ENCODE assay signal across 1 cellular context in the genomic region with DNA sequence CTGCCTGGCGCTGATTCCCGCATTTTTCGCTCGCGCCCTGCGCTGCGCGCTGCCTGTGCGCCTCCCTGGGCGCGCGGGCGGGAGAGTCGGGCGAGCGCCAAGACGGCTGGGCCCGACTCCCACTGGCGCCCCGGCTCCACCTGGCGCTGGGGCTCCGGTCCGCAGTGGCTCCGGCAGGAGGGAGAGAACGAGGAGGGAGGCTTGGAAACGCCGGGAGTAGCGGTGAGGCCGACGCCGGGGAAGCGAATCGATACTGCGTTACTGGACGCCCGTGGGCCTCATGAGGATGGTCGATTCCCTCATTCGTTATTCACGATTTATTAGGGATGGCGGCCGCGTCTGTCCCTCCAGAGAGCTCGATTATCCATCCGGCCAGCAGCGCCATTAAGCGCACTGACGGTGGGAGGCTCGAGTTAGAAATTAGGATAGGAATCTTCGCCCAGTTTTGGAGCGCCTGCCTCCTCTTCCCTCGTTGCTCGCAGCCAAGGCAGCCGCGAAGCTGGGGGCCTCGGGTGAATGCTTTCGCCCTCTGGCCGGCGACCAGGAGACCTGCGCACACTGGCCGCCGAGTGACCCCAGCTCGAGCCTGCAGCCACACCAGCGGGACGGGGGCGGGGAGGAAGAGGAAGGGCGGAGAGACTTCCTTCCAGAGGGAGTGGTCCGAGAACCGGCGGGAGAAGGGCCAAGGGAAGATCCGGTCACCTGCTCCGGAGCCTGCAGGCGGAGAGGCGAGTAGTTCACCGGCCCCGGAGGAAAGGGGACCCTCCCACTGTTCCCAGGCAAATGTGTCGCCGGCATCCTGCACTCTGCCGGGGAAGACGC.
TF ChIP-seq lines count a peak whose summit lies in the region.

No MANE protein-coding gene starts in this region.

TF ChIP-seq in HCT116, 20 proteins besides CTCF, POLR2A, EP300 and RAD21:
- TF ChIP-seq EGR1 (IDR thresholded peaks at IDR 0.05; ENCODE audit: low read depth) (peak; percentile 92), JUND (IDR thresholded peaks at IDR 0.05) (no peak), YY1 (IDR thresholded peaks at IDR 0.05; ENCODE audit: extremely low read depth, insufficient replicate concordance, low read depth, low read length) (no peak), ZFX (IDR thresholded peaks at IDR 0.05) (peak; percentile 86), EZH2phosphoT487 (IDR thresholded peaks at IDR 0.05; ENCODE audit: borderline replicate concordance) (no peak), POLR2AphosphoS5 (IDR thresholded peaks at IDR 0.05; ENCODE audit: low read depth, low read length) (peak; percentile 95), FOSL1 (IDR thresholded peaks at IDR 0.05; ENCODE audit: low read depth) (no peak), EZH2 (IDR thresholded peaks at IDR 0.05) (no peak), ZNF274 (IDR thresholded peaks at IDR 0.05; ENCODE audit: low read depth, low read length) (no peak), TCF7L2 (IDR thresholded peaks at IDR 0.05; ENCODE audit: borderline replicate concordance, extremely low read depth, insufficient read depth, insufficient read length) (peak; percentile 32), CEBPB (IDR thresholded peaks at IDR 0.05; ENCODE audit: low read depth) (no peak), SIN3A (IDR thresholded peaks at IDR 0.05; ENCODE audit: low read depth) (peak; percentile 75), ELF1 (IDR thresholded peaks at IDR 0.05; ENCODE audit: borderline replicate concordance, low read depth) (no peak), MAX (IDR thresholded peaks at IDR 0.05) (peak; percentile 83), ATF3 (IDR thresholded peaks at IDR 0.05) (no peak), SRF (IDR thresholded peaks at IDR 0.05; ENCODE audit: low read depth) (no peak), SP1 (IDR thresholded peaks at IDR 0.05; ENCODE audit: low read depth) (peak; percentile 69), CBX3 (IDR thresholded peaks at IDR 0.05; ENCODE audit: low read depth) (no peak)
- TF ChIP-seq, protein P1, sequence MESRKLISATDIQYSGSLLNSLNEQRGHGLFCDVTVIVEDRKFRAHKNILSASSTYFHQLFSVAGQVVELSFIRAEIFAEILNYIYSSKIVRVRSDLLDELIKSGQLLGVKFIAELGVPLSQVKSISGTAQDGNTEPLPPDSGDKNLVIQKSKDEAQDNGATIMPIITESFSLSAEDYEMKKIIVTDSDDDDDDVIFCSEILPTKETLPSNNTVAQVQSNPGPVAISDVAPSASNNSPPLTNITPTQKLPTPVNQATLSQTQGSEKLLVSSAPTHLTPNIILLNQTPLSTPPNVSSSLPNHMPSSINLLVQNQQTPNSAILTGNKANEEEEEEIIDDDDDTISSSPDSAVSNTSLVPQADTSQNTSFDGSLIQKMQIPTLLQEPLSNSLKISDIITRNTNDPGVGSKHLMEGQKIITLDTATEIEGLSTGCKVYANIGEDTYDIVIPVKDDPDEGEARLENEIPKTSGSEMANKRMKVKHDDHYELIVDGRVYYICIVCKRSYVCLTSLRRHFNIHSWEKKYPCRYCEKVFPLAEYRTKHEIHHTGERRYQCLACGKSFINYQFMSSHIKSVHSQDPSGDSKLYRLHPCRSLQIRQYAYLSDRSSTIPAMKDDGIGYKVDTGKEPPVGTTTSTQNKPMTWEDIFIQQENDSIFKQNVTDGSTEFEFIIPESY (IDR thresholded peaks at IDR 0.05; ENCODE audit: extremely low read depth, insufficient replicate concordance, low read length): peak; percentile 19
- TF ChIP-seq, protein P2, sequence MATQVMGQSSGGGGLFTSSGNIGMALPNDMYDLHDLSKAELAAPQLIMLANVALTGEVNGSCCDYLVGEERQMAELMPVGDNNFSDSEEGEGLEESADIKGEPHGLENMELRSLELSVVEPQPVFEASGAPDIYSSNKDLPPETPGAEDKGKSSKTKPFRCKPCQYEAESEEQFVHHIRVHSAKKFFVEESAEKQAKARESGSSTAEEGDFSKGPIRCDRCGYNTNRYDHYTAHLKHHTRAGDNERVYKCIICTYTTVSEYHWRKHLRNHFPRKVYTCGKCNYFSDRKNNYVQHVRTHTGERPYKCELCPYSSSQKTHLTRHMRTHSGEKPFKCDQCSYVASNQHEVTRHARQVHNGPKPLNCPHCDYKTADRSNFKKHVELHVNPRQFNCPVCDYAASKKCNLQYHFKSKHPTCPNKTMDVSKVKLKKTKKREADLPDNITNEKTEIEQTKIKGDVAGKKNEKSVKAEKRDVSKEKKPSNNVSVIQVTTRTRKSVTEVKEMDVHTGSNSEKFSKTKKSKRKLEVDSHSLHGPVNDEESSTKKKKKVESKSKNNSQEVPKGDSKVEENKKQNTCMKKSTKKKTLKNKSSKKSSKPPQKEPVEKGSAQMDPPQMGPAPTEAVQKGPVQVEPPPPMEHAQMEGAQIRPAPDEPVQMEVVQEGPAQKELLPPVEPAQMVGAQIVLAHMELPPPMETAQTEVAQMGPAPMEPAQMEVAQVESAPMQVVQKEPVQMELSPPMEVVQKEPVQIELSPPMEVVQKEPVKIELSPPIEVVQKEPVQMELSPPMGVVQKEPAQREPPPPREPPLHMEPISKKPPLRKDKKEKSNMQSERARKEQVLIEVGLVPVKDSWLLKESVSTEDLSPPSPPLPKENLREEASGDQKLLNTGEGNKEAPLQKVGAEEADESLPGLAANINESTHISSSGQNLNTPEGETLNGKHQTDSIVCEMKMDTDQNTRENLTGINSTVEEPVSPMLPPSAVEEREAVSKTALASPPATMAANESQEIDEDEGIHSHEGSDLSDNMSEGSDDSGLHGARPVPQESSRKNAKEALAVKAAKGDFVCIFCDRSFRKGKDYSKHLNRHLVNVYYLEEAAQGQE (IDR thresholded peaks at IDR 0.05; ENCODE audit: low read depth): no peak
TF ChIP-seq in HCT116: peak in this region for 8.
